ENCODE assay signal across 14 cellular contexts in the genomic region with DNA sequence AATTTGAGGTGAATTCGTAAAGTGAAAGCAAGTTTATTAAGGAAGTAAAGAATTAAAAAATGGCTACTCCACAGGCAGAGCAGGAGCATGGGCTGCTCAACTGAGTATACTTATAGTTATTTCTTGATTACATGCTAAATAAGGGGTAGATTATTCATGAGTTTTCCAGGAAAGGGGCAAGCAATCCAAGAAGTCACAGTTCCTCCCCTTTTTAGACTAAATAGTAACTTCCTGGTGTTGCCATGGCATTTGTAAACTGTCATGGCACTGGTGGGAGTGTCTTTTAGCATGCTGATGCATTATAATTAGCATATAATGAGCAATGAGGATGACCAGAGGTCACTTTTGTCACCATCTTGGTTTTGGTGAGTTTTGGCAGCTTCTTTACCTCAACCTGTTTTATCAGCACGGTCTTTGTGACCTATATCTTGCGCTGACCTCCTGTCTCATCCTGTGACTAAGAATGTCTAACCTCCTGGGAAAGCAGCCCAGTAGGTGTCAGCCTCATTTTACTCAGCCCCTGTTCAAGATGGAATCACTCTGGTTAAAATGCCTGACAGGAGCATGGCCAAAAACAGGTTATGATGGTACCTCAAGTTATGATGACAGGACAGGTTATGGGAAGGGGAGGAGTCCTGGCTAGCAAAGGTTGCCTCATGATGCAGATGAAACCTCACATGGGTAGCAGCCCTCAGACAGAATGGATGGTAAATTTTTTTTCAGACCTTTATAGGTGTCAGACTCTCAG. TPM values are rescaled to one million over a fixed set of nuclear protein-coding genes. Genes with fewer than 3 reads are reported as not detected.
DNase-seq lines count a peak whose midpoint lies in the region; ATAC-seq and TF ChIP-seq lines count a peak whose summit lies in the region.
"Had no signal": no experiment of that assay in that cellular context is flagged by ENCODE, and none has a peak within 500 bp of the region (broad histone marks: within the 10 kb centered on the region; RNA-seq: fewer than 3 reads in every experiment).

No MANE protein-coding gene starts in this region.

- H3K27ac ChIP-seq in CD4-positive, alpha-beta T cell (ENCODE audit: low read depth, low read length): no peak overlapping the region
- H3K27ac ChIP-seq in GM23338 (ENCODE audit: low read depth): no peak overlapping the region
- H3K27ac ChIP-seq: SJCRH30 had no signal

- no peaks in the 10 kb centered on the region for H3K36me3 ChIP-seq in GM23338 (ENCODE audit: insufficient read depth)
- H3K36me3 ChIP-seq: SJCRH30 had no signal

- H3K4me1 ChIP-seq in GM23338 (ENCODE audit: insufficient read depth): peaks cover 43% of the 10 kb centered on the region
- H3K4me1 ChIP-seq: SJCRH30 had no signal

- no peak overlapping the region for H3K4me3 Mint-ChIP-seq in CD4-positive, alpha-beta T cell
- H3K4me3 Mint-ChIP-seq in GM23338: no peak overlapping the region
- H3K4me3 Mint-ChIP-seq in naive thymus-derived CD8-positive, alpha-beta T cell: peak overlapping the region in 6 of 10 donors; percentile 0 to 40 (median 22)
- H3K4me3 Mint-ChIP-seq: CD4-positive, CD25-positive, alpha-beta regulatory T cell; HFFc6; WTC11 had no signal

- H3K9me3 Mint-ChIP-seq in CD4-positive, alpha-beta T cell: no peaks in the 10 kb centered on the region
- H3K9me3 Mint-ChIP-seq in GM23338: no peaks in the 10 kb centered on the region
- peaks cover 0 to 19% of the 10 kb centered on the region in 2 donors for H3K9me3 Mint-ChIP-seq in activated naive CD4-positive, alpha-beta T cell treated with anti-CD3 and anti-CD28 coated beads, Interleukin-2, amount 50 U/mL, for 72 hours
- no peaks in the 10 kb centered on the region for H3K9me3 Mint-ChIP-seq in naive thymus-derived CD8-positive, alpha-beta T cell
- H3K9me3 Mint-ChIP-seq: WTC11 had no signal

- H3K27me3 Mint-ChIP-seq in CD4-positive, alpha-beta T cell: no peaks in the 10 kb centered on the region
- peaks cover 2% of the 10 kb centered on the region for H3K27me3 Mint-ChIP-seq in GM23338 (ENCODE audit: insufficient read depth, low read depth, poor library complexity)
- H3K27me3 Mint-ChIP-seq in naive thymus-derived CD8-positive, alpha-beta T cell: no peaks in the 10 kb centered on the region

- no peak for DNase-seq in CD4-positive, alpha-beta T cell
- DNase-seq in GM23338 (ENCODE audit: low spot score) (no peak), NCI-H2029 (lab: John Stamatoyannopoulos, UW) (no peak), AG20443 (ENCODE audit: low spot score) (no peak), COLO829 (ENCODE audit: low spot score) (no peak)
- peak in 1 of 2 donors; percentile 26 for DNase-seq in activated naive CD4-positive, alpha-beta T cell treated with anti-CD3 and anti-CD28 coated beads, Interleukin-2, amount 50 U/mL, for 72 hours (ENCODE audit: low spot score in 2 of 2)
- DNase-seq in naive thymus-derived CD8-positive, alpha-beta T cell: no peak
- DNase-seq: activated gamma-delta T cell treated with Interleukin-2 at 50 U/mL for 16 hours; CD4-positive, CD25-positive, alpha-beta regulatory T cell; HFFc6; NCI-H1105 treated with DMSO at 0.1 percent for 48 hours; NCI-H69; SJCRH30 had no signal

- 0 out of 2 replicates have a peak overlapping the region, but pooled peaks have one; percentile 8 for H3K4me2 ChIP-seq in GM23338

- no peaks in the 10 kb centered on the region for H3K79me2 ChIP-seq in GM23338 (replicated peaks; ENCODE audit: insufficient read depth)

- no peaks in the 10 kb centered on the region for H3F3A ChIP-seq in GM23338 (replicated peaks; ENCODE audit: low read depth)

- intact Hi-C loops in CD4-positive, alpha-beta T cell (cut with DNase I, micrococcal nuclease): no loop called here

- no peaks in the 10 kb centered on the region for H3K9me3 ChIP-seq in CD4-positive, alpha-beta T cell (ENCODE audit: control insufficient read depth, low read length)
- H3K9me3 ChIP-seq: SJCRH30 had no signal

- H3K27me3 ChIP-seq in CD4-positive, alpha-beta T cell (ENCODE audit: control insufficient read depth, insufficient read depth, low read length): no peaks in the 10 kb centered on the region
- no peaks in the 10 kb centered on the region for H3K27me3 ChIP-seq in GM23338 (ENCODE audit: insufficient read depth)
- H3K27me3 ChIP-seq: SJCRH30 had no signal

- no peak overlapping the region for H2AFZ ChIP-seq in GM23338

- peak overlapping the region; percentile 84 for H3K27ac Mint-ChIP-seq in CD4-positive, alpha-beta T cell
- no peak overlapping the region for H3K27ac Mint-ChIP-seq in GM23338
- H3K27ac Mint-ChIP-seq in activated naive CD4-positive, alpha-beta T cell treated with anti-CD3 and anti-CD28 coated beads, Interleukin-2, amount 50 U/mL, for 72 hours: peak overlapping the region; percentile 1 to 81
- H3K27ac Mint-ChIP-seq in naive thymus-derived CD8-positive, alpha-beta T cell: peak overlapping the region in 2 of 10 donors; percentile 15 to 34
- H3K27ac Mint-ChIP-seq: CD4-positive, CD25-positive, alpha-beta regulatory T cell; HFFc6; WTC11 had no signal

- no peaks in the 10 kb centered on the region; the same call in 1 of the 2 replicates for H4K20me1 ChIP-seq in GM23338 (replicated peaks; ENCODE audit: insufficient read depth)

- H3K9me2 ChIP-seq in GM23338 (ENCODE audit: insufficient read depth): peaks cover 9% of the 10 kb centered on the region; the same call in 1 of the 2 replicates

- H3K4me3 ChIP-seq in GM23338: no peak overlapping the region
- H3K4me3 ChIP-seq: SJCRH30 had no signal

- CTCF ChIA-PET in CD4-positive, alpha-beta T cell (lab: Charles Lee): interaction anchor here (1.6 kb wide), 1 partner anchor 9 kb away, joined by 4 read pairs; no protein-coding TSS in a partner anchor

- H3K36me3 Mint-ChIP-seq in CD4-positive, alpha-beta T cell (ENCODE audit: low read depth): no peaks in the 10 kb centered on the region
- H3K36me3 Mint-ChIP-seq in GM23338 (ENCODE audit: low read depth): no peaks in the 10 kb centered on the region
- peaks cover 0 to 12% of the 10 kb centered on the region in 2 donors for H3K36me3 Mint-ChIP-seq in activated naive CD4-positive, alpha-beta T cell treated with anti-CD3 and anti-CD28 coated beads, Interleukin-2, amount 50 U/mL, for 72 hours
- H3K36me3 Mint-ChIP-seq in naive thymus-derived CD8-positive, alpha-beta T cell: peaks cover 0 to 1% (median 0%) of the 10 kb centered on the region in 3 donors
- H3K36me3 Mint-ChIP-seq: CD4-positive, CD25-positive, alpha-beta regulatory T cell; WTC11 had no signal

- POLR2A ChIA-PET in CD4-positive, alpha-beta T cell (lab: Charles Lee): no interaction called here
- POLR2A ChIA-PET in naive thymus-derived CD8-positive, alpha-beta T cell (lab: Charles Lee): no interaction called here

- H3K4me1 Mint-ChIP-seq in CD4-positive, alpha-beta T cell (ENCODE audit: low read depth): peaks cover 55% of the 10 kb centered on the region
- peaks cover 50% of the 10 kb centered on the region for H3K4me1 Mint-ChIP-seq in GM23338
- peaks cover 13 to 27% (median 26%) of the 10 kb centered on the region in 4 donors for H3K4me1 Mint-ChIP-seq in naive thymus-derived CD8-positive, alpha-beta T cell

- no peak for ATAC-seq in CD4-positive, alpha-beta T cell (ENCODE audit: poor library complexity)
- ATAC-seq in GM23338: no peak
- peak; percentile 87 to 88 for ATAC-seq in activated naive CD4-positive, alpha-beta T cell treated with anti-CD3 and anti-CD28 coated beads, Interleukin-2, amount 50 U/mL, for 72 hours
- ATAC-seq in naive thymus-derived CD8-positive, alpha-beta T cell: no peak
- ATAC-seq: WTC11 had no signal

- no peak for TF ChIP-seq CTCF in CD4-positive, alpha-beta T cell (IDR thresholded peaks at IDR 0.05)
- TF ChIP-seq CTCF in GM23338 (conservative IDR thresholded peaks at IDR 0.05; ENCODE audit: low read depth in 2 of 2): no peak

TF ChIP-seq in GM23338, 12 proteins besides CTCF, POLR2A, EP300 and RAD21 (continues in another document):
- TF ChIP-seq ZNF114 (CRISPR knock-in tag; IDR thresholded peaks at IDR 0.05) (no peak), EZH2 (IDR thresholded peaks at IDR 0.05; ENCODE audit: low read depth, unreplicated experiment) (no peak), EZH2phosphoT487 (IDR thresholded peaks at IDR 0.05; ENCODE audit: unreplicated experiment) (no peak), POLR2AphosphoS5 (IDR thresholded peaks at IDR 0.05; ENCODE audit: low read depth) (no peak), ZNF331 (CRISPR knock-in tag; IDR thresholded peaks at IDR 0.05; ENCODE audit: low read depth) (no peak), JUNB (IDR thresholded peaks at IDR 0.05; ENCODE audit: unreplicated experiment) (no peak), NANOG (IDR thresholded peaks at IDR 0.05; ENCODE audit: borderline replicate concordance) (no peak), CREB1 (CRISPR knock-in tag; IDR thresholded peaks at IDR 0.05; ENCODE audit: low read depth) (no peak), STAT1 (IDR thresholded peaks at IDR 0.05; ENCODE audit: unreplicated experiment) (no peak)
- TF ChIP-seq, protein P1, sequence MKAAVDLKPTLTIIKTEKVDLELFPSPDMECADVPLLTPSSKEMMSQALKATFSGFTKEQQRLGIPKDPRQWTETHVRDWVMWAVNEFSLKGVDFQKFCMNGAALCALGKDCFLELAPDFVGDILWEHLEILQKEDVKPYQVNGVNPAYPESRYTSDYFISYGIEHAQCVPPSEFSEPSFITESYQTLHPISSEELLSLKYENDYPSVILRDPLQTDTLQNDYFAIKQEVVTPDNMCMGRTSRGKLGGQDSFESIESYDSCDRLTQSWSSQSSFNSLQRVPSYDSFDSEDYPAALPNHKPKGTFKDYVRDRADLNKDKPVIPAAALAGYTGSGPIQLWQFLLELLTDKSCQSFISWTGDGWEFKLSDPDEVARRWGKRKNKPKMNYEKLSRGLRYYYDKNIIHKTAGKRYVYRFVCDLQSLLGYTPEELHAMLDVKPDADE (IDR thresholded peaks at IDR 0.05): no peak

RNA-seq across cellular contexts. Expression of a gene that starts 49.8 kb away (rescaled TPM):
- total RNA-seq in CD4-positive, alpha-beta T cell: 1 to 10 TPM; 1.8 to 1.9 TPM
- total RNA-seq in GM23338 (2014; rRNA removed; shearing (Covaris generic)): 12.0 and 17.0 TPM in 2 replicates
- polyA plus RNA-seq in GM23338 (2016; fragmentation: Nextera tagmentation; extraction: Ambion mirVana): 4.1 and 4.3 TPM in 2 replicates
- total RNA-seq in activated naive CD4-positive, alpha-beta T cell treated with anti-CD3 and anti-CD28 coated beads, Interleukin-2, amount 50 U/mL, for 72 hours: 10 to 100 TPM in 1 of 2 donors, 1 to 10 TPM in 1; 4.4 to 10.8 TPM
- total RNA-seq in naive thymus-derived CD8-positive, alpha-beta T cell: under 1 TPM; 0.08 to 0.16 TPM
- under 1 TPM in 1 of 3 donors, not detected in 2; 0.08 TPM for polyA plus RNA-seq in naive thymus-derived CD8-positive, alpha-beta T cell
- polyA plus RNA-seq: CD4-positive, CD25-positive, alpha-beta regulatory T cell had no signal

Comparison
In these comparisons a context has a peak if more than half of its experiments do, and no peak if none do; other contexts are left out.
1. ATAC-seq: peak in activated naive CD4-positive, alpha-beta T cell treated with anti-CD3 and anti-CD28 coated beads, Interleukin-2, amount 50 U/mL, for 72 hours (2 of 2); none in CD4-positive, alpha-beta T cell (single experiment), GM23338 (single experiment) and naive thymus-derived CD8-positive, alpha-beta T cell (0 of 2).
2. H3K4me3 Mint-ChIP-seq: peak in naive thymus-derived CD8-positive, alpha-beta T cell (6 of 10); none in CD4-positive, alpha-beta T cell (single experiment) and GM23338 (single experiment).